ENCODE assay signal across 23 cellular contexts in the genomic region with DNA sequence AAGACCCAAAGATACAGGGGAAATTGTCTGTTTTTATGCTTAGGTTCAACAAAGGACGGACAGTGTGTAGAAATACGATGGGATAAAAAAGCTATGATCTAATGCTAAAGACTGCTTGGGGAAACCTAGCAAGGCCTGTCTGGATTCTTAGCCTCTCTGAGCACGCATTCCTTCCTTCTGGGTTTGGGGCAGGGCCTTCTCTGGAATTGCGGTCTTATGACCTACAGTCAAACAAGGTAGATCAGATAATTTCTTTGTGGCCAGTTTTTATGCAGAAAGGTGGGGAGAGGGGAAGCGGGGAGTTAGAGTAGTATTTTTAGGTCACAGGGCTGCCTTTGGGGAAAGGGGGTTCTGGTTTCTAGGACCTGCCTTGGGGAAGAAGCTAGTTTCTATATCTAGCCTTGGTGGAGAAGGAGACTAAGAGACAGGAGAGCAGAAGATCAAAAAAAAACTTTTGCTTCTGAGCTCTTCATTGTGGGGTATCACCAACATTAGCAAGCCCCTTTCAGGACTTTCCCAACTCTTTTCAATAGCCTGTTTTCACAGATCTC. TPM values are rescaled to one million over a fixed set of nuclear protein-coding genes. Genes with fewer than 3 reads are reported as not detected.
DNase-seq lines count a peak whose midpoint lies in the region; ATAC-seq and TF ChIP-seq lines count a peak whose summit lies in the region.
"Had no signal": no experiment of that assay in that cellular context is flagged by ENCODE, and none has a peak within 500 bp of the region (broad histone marks: within the 10 kb centered on the region; RNA-seq: fewer than 3 reads in every experiment).

No MANE protein-coding gene starts in this region.

- no TSS peak for BruUV-seq in OCI-LY7 (replicated peaks; lab: Mats Ljungman, UMichigan)

- peaks cover 9% of the 10 kb centered on the region for H3K27me3 Mint-ChIP-seq in brain
- peaks cover 16 to 55% of the 10 kb centered on the region in 2 donors for H3K27me3 Mint-ChIP-seq in effector memory CD8-positive, alpha-beta T cell
- H3K27me3 Mint-ChIP-seq: activated naive CD8-positive, alpha-beta T cell treated with anti-CD3 and anti-CD28 coated beads for 36 hours had no signal

- H3K27ac ChIP-seq in prostate gland (peak overlapping the region; percentile 63 to 79), OCI-LY7 (ENCODE audit: low read depth, low read length, poor library complexity, severe bottlenecking) (no peak overlapping the region)
- H3K27ac ChIP-seq: cardiac muscle cell, spleen, thoracic aorta had no signal

- no peak overlapping the region for H3K4me2 ChIP-seq in OCI-LY7 (ENCODE audit: low read length)

- no peaks in the 10 kb centered on the region for H3K27me3 ChIP-seq in prostate gland (replicated peaks; ENCODE audit: insufficient read depth)
- H3K27me3 ChIP-seq: cardiac muscle cell, spleen had no signal

- H4K20me1 ChIP-seq in OCI-LY7 (ENCODE audit: insufficient read depth, low read length) = no peaks in the 10 kb centered on the region

- WGBS in prostate gland = 34% methylated on average over 5 of the region's 5 CpGs

- H2AFZ ChIP-seq in OCI-LY7 (ENCODE audit: low read length) = no peak overlapping the region

- TF ChIP-seq CTCF in brain (conservative IDR thresholded peaks at IDR 0.05) = no peak
- no peak for TF ChIP-seq CTCF in prostate gland (IDR thresholded peaks at IDR 0.05)
- no peak for TF ChIP-seq CTCF in OCI-LY7 (conservative IDR thresholded peaks at IDR 0.05; ENCODE audit: low read length)

- H3K4me1 Mint-ChIP-seq in brain = peaks cover 41% of the 10 kb centered on the region
- no peaks in the 10 kb centered on the region for H3K4me1 Mint-ChIP-seq in effector memory CD8-positive, alpha-beta T cell (ENCODE audit: low read depth in 2 of 2)
- H3K4me1 Mint-ChIP-seq: CD14-positive monocyte, naive B cell had no signal

- no peaks in the 10 kb centered on the region for H3K9me3 ChIP-seq in prostate gland
- no peaks in the 10 kb centered on the region for H3K9me3 ChIP-seq in OCI-LY7 (ENCODE audit: low read length)
- H3K9me3 ChIP-seq: spleen, thoracic aorta had no signal

- ATAC-seq in effector memory CD8-positive, alpha-beta T cell (replicated peaks) = no peak

- no peaks in the 10 kb centered on the region for H3K79me2 ChIP-seq in OCI-LY7 (ENCODE audit: insufficient read depth, low read depth, low read length)

- no peaks in the 10 kb centered on the region for H3K36me3 ChIP-seq in prostate gland
- H3K36me3 ChIP-seq in OCI-LY7 (ENCODE audit: insufficient read depth, low read length) = no peaks in the 10 kb centered on the region
- H3K36me3 ChIP-seq: cardiac muscle cell, spleen, thoracic aorta had no signal

- peaks cover 0 to 2% (median 0%) of the 10 kb centered on the region in 5 experiments for H3K9me3 Mint-ChIP-seq in brain
- H3K9me3 Mint-ChIP-seq in effector memory CD8-positive, alpha-beta T cell = no peaks in the 10 kb centered on the region
- H3K9me3 Mint-ChIP-seq: activated naive CD8-positive, alpha-beta T cell treated with anti-CD3 and anti-CD28 coated beads for 36 hours; activated T-helper 1 cell treated with anti-CD3 and anti-CD28 coated beads, Interleukin-12 subunit alpha, Interleukin-12 subunit beta, Interleukin-2, Interleukin-4 antibody, amounts not matched to agents 30 ng/mL and 10 ng/mL and 1 ng/mL, durations not matched to agents 14 hours and 24 hours and 36 hours; naive B cell had no signal

- peak overlapping the region in 4 of 5 experiments; percentile 26 to 69 (median 46) for H3K27ac Mint-ChIP-seq in brain
- H3K27ac Mint-ChIP-seq in effector memory CD8-positive, alpha-beta T cell = no peak overlapping the region
- H3K27ac Mint-ChIP-seq: activated naive CD8-positive, alpha-beta T cell treated with anti-CD3 and anti-CD28 coated beads for 36 hours; activated T-helper 1 cell treated with anti-CD3 and anti-CD28 coated beads, Interleukin-12 subunit alpha, Interleukin-12 subunit beta, Interleukin-2, Interleukin-4 antibody, amounts not matched to agents 30 ng/mL and 10 ng/mL and 1 ng/mL, durations not matched to agents 14 hours and 24 hours and 36 hours; naive B cell had no signal

- peaks cover 8% of the 10 kb centered on the region for H3K4me1 ChIP-seq in prostate gland (replicated peaks)
- H3K4me1 ChIP-seq in OCI-LY7 (ENCODE audit: insufficient read depth, low read length, poor library complexity, severe bottlenecking) = no peaks in the 10 kb centered on the region

- no peaks in the 10 kb centered on the region for H3K9me2 ChIP-seq in OCI-LY7 (ENCODE audit: insufficient read depth, low read length)

- peak; percentile 63 for DNase-seq in ELF-1 (ENCODE audit: low read depth, low spot score)
- DNase-seq in left kidney (ENCODE audit: low read depth, low spot score) = peak; percentile 39
- peak; percentile 40 for DNase-seq in prostate gland (ENCODE audit: low spot score)
- no peak for DNase-seq in foreskin melanocyte
- DNase-seq in effector memory CD8-positive, alpha-beta T cell = no peak
- DNase-seq in OCI-LY7 (ENCODE audit: low spot score) = no peak
- DNase-seq in cerebellar cortex (ENCODE audit: low spot score) = no peak
- DNase-seq: activated CD8-positive, alpha-beta memory T cell treated with anti-CD3 and anti-CD28 coated beads for 24 hours; activated naive CD8-positive, alpha-beta T cell treated with anti-CD3 and anti-CD28 coated beads for 36 hours; effector CD4-positive, alpha-beta T cell; KBM-7; naive B cell; NCI-H1092; NCI-H2081; NCI-H510A; SHP77; spleen; T-helper 1 cell had no signal

- H3K4me3 ChIP-seq in prostate gland = no peak overlapping the region
- H3K4me3 ChIP-seq in OCI-LY7 (ENCODE audit: low read depth, low read length, poor library complexity, severe bottlenecking) = no peak overlapping the region
- H3K4me3 ChIP-seq: cardiac muscle cell, spleen, thoracic aorta had no signal

- intact Hi-C loops in prostate gland (cut with DNase I) = no loop called here
- intact Hi-C loops in OCI-LY7 (cut with micrococcal nuclease; ENCODE audit: unreplicated experiment) = no loop called here

- H3K4me3 Mint-ChIP-seq in brain = no peak overlapping the region
- no peak overlapping the region for H3K4me3 Mint-ChIP-seq in effector memory CD8-positive, alpha-beta T cell
- H3K4me3 Mint-ChIP-seq: activated naive CD8-positive, alpha-beta T cell treated with anti-CD3 and anti-CD28 coated beads for 36 hours; activated T-helper 1 cell treated with anti-CD3 and anti-CD28 coated beads, Interleukin-12 subunit alpha, Interleukin-12 subunit beta, Interleukin-2, Interleukin-4 antibody, amounts not matched to agents 30 ng/mL and 10 ng/mL and 1 ng/mL, durations not matched to agents 14 hours and 24 hours and 36 hours; CD14-positive monocyte; naive B cell had no signal

- no peak for TF ChIP-seq POLR2A in prostate gland (IDR thresholded peaks at IDR 0.05)

- H3K36me3 Mint-ChIP-seq in brain = no peaks in the 10 kb centered on the region
- no peaks in the 10 kb centered on the region for H3K36me3 Mint-ChIP-seq in effector memory CD8-positive, alpha-beta T cell (ENCODE audit: insufficient read depth)
- H3K36me3 Mint-ChIP-seq: activated naive CD8-positive, alpha-beta T cell treated with anti-CD3 and anti-CD28 coated beads for 36 hours; CD14-positive monocyte; naive B cell had no signal

- CTCF ChIA-PET in OCI-LY7 (lab: Charles Lee; ENCODE audit: unreplicated experiment) = no interaction called here

- POLR2A ChIA-PET in OCI-LY7 (lab: Charles Lee) = interaction anchor here (1.1 kb wide), 1 partner anchor 19 kb away, joined by 3 read pairs; no protein-coding TSS in a partner anchor

RNA-seq across cellular contexts. Expression of gene LIPC, which starts 39.1 kb away (rescaled TPM):
- polyA plus RNA-seq in brain (ENCODE audit: insufficient read depth, low read depth, low replicate concordance) = 0.63 TPM
- under 1 TPM in 1 of 2 donors, not detected in 1; 0.14 TPM for total RNA-seq in prostate gland
- total RNA-seq in OCI-LY7 (2014; rRNA removed; shearing (Covaris generic)) = 0.08 and 0.50 TPM in 2 replicates
- not detected in 2 replicates for total RNA-seq in OCI-LY7 (2022)
- total RNA-seq: cardiac muscle cell, thoracic aorta had no signal
- polyA plus RNA-seq: cardiac muscle cell had no signal

Comparison
In these comparisons a context has a peak if more than half of its experiments do, and no peak if none do; other contexts are left out.
1. DNase-seq: peak in ELF-1 (single experiment), left kidney (single experiment) and prostate gland (single experiment); none in foreskin melanocyte (single experiment), effector memory CD8-positive, alpha-beta T cell (0 of 3), OCI-LY7 (single experiment) and cerebellar cortex (single experiment).
2. H3K27ac Mint-ChIP-seq: peak in brain (4 of 5); none in effector memory CD8-positive, alpha-beta T cell (0 of 2).